ENCODE assay signal across 13 cellular contexts in genomic region chr7:77811895-77812685, GRCh38. TPM values are rescaled to one million over a fixed set of nuclear protein-coding genes. Genes with fewer than 3 reads are reported as not detected.
A peak's percentile ranks its signal among the peaks of the same experiment; 100 is the strongest.
DNase-seq lines count a peak whose midpoint lies in the region; ATAC-seq, FAIRE-seq and TF ChIP-seq lines count a peak whose summit lies in the region.
"Had no signal": no experiment of that assay in that cellular context is flagged by ENCODE, and none has a peak within 500 bp of the region (broad histone marks: within the 10 kb centered on the region; RNA-seq: fewer than 3 reads in every experiment).

No MANE protein-coding gene starts in this region.

- no peaks in the 10 kb centered on the region for H3K27me3 Mint-ChIP-seq in naive thymus-derived CD4-positive, alpha-beta T cell
- peaks cover 2% of the 10 kb centered on the region for H3K27me3 Mint-ChIP-seq in glutamatergic neuron (ENCODE audit: unreplicated experiment)

- intact Hi-C loops in naive thymus-derived CD4-positive, alpha-beta T cell (cut with micrococcal nuclease), result no loop called here

- in situ Hi-C loops in HAP-1 (cut with MboI; ENCODE audit: low sequenced_read_pairs), result no loop called here

- TF ChIP-seq CTCF in RWPE2 (IDR thresholded peaks at IDR 0.05; ENCODE audit: poor library complexity, severe bottlenecking), result no peak
- no peak for TF ChIP-seq CTCF in retinal pigment epithelial cell (conservative IDR thresholded peaks at IDR 0.05; ENCODE audit: low read depth, low read length)
- no peak for TF ChIP-seq CTCF in glutamatergic neuron (IDR thresholded peaks at IDR 0.05; ENCODE audit: partially characterized antibody, unreplicated experiment)

- DNase-seq in GM12891 (ENCODE audit: insufficient read length, low spot score) (no peak), RWPE2 (ENCODE audit: low spot score) (no peak), epithelial cell of prostate (ENCODE audit: low read depth, low spot score) (no peak), retinal pigment epithelial cell (ENCODE audit: low read depth) (peak; percentile 73), HAP-1 (ENCODE audit: low spot score in 2 of 2) (no peak), glutamatergic neuron (no peak), GM19240 (ENCODE audit: insufficient read length, low spot score) (no peak)
- no peak for DNase-seq in naive thymus-derived CD4-positive, alpha-beta T cell
- DNase-seq: DND-41, H9, NCI-H524 had no signal

- H3K4me1 Mint-ChIP-seq in naive thymus-derived CD4-positive, alpha-beta T cell, result peaks cover 24 to 54% (median 43%) of the 10 kb centered on the region in 7 donors
- peaks cover 2% of the 10 kb centered on the region for H3K4me1 Mint-ChIP-seq in glutamatergic neuron (ENCODE audit: low read depth, unreplicated experiment)
- H3K4me1 Mint-ChIP-seq: H9 had no signal

- peak; percentile 45 for FAIRE-seq in GM12891 (lab: Jason Lieb, UNC)

- H3K36me3 Mint-ChIP-seq in naive thymus-derived CD4-positive, alpha-beta T cell, result peaks cover 11 to 55% (median 31%) of the 10 kb centered on the region in 5 donors
- peaks cover 16% of the 10 kb centered on the region for H3K36me3 Mint-ChIP-seq in glutamatergic neuron (ENCODE audit: unreplicated experiment)

- H3K4me1 ChIP-seq in RWPE2 (ENCODE audit: insufficient read depth, poor library complexity, severe bottlenecking) (peaks cover 13% of the 10 kb centered on the region), HAP-1 (peaks cover 4% of the 10 kb centered on the region; the same call in 1 of the 2 replicates)
- H3K4me1 ChIP-seq in naive thymus-derived CD4-positive, alpha-beta T cell (ENCODE audit: control insufficient read depth in 2 of 2, insufficient read depth in 2 of 2, low read length in 2 of 2), result peaks cover 0 to 5% of the 10 kb centered on the region in 2 donors
- H3K4me1 ChIP-seq: gastroesophageal sphincter had no signal

- H3K27ac ChIP-seq in RWPE2 (ENCODE audit: poor library complexity, severe bottlenecking) (peak overlapping the region; percentile 40), epithelial cell of prostate (peak overlapping the region; percentile 41)
- no peak overlapping the region for H3K27ac ChIP-seq in naive thymus-derived CD4-positive, alpha-beta T cell (ENCODE audit: low read depth, low read length)
- H3K27ac ChIP-seq: gastroesophageal sphincter had no signal

- H3K4me3 Mint-ChIP-seq in naive thymus-derived CD4-positive, alpha-beta T cell, result no peak overlapping the region
- no peak overlapping the region for H3K4me3 Mint-ChIP-seq in glutamatergic neuron (ENCODE audit: unreplicated experiment)
- H3K4me3 Mint-ChIP-seq: H9; T-helper 1 cell treated with Interleukin-12 subunit alpha and Interleukin-12 subunit beta and Interleukin-4 antibody, amounts not matched to agents 30 μg/mL and 1 μg/mL, for 36 hours had no signal

- H3K4me3 ChIP-seq in RWPE2 (ENCODE audit: severe bottlenecking) (no peak overlapping the region), retinal pigment epithelial cell (ENCODE audit: low read length) (no peak overlapping the region), HAP-1 (no peak overlapping the region)
- H3K4me3 ChIP-seq in naive thymus-derived CD4-positive, alpha-beta T cell (ENCODE audit: low read length), result no peak overlapping the region
- H3K4me3 ChIP-seq: gastroesophageal sphincter had no signal

- H3K9me3 ChIP-seq in RWPE2 (ENCODE audit: severe bottlenecking), result peaks cover 3% of the 10 kb centered on the region
- peaks cover 0 to 7% (median 4%) of the 10 kb centered on the region in 3 experiments for H3K9me3 ChIP-seq in naive thymus-derived CD4-positive, alpha-beta T cell (ENCODE audit: control insufficient read depth in 2 of 3, low read length in 3 of 3)
- H3K9me3 ChIP-seq in HAP-1, result no peaks in the 10 kb centered on the region

- no peak for TF ChIP-seq POLR2A in GM12891 (IDR thresholded peaks at IDR 0.05; ENCODE audit: low read depth, low read length)

- H3K36me3 ChIP-seq in RWPE2 (ENCODE audit: low read depth) (peaks cover 7% of the 10 kb centered on the region; the same call in 1 of the 2 replicates), HAP-1 (replicated peaks) (no peaks in the 10 kb centered on the region)
- H3K36me3 ChIP-seq in naive thymus-derived CD4-positive, alpha-beta T cell (ENCODE audit: control insufficient read depth in 2 of 3, insufficient read depth in 3 of 3, low read length in 3 of 3), result peaks cover 0 to 5% (median 0%) of the 10 kb centered on the region in 3 experiments

- POLR2A ChIA-PET in naive thymus-derived CD4-positive, alpha-beta T cell (lab: Charles Lee), result interaction anchor here (0.7 to 1.4 kb wide), 2 partner anchors 14 to 22 kb away, joined by 4 read pairs; no protein-coding TSS in a partner anchor

- CTCF ChIA-PET in naive thymus-derived CD4-positive, alpha-beta T cell (lab: Charles Lee), result no interaction called here

- H3K27me3 ChIP-seq in RWPE2 (ENCODE audit: insufficient read depth, poor library complexity, severe bottlenecking) (no peaks in the 10 kb centered on the region), HAP-1 (ENCODE audit: low read depth) (no peaks in the 10 kb centered on the region)
- H3K27me3 ChIP-seq in naive thymus-derived CD4-positive, alpha-beta T cell (ENCODE audit: control insufficient read depth in 2 of 2, insufficient read depth in 2 of 2, low read length in 2 of 2), result no peaks in the 10 kb centered on the region
- H3K27me3 ChIP-seq: gastroesophageal sphincter had no signal

- peak overlapping the region in 1 of 9 donors; percentile 15 for H3K27ac Mint-ChIP-seq in naive thymus-derived CD4-positive, alpha-beta T cell
- H3K27ac Mint-ChIP-seq in glutamatergic neuron (ENCODE audit: unreplicated experiment), result no peak overlapping the region
- H3K27ac Mint-ChIP-seq: H9; T-helper 1 cell treated with Interleukin-12 subunit alpha and Interleukin-12 subunit beta and Interleukin-4 antibody, amounts not matched to agents 30 μg/mL and 1 μg/mL, for 36 hours had no signal

- peaks cover 5 to 32% (median 14%) of the 10 kb centered on the region in 11 donors for H3K9me3 Mint-ChIP-seq in naive thymus-derived CD4-positive, alpha-beta T cell
- no peaks in the 10 kb centered on the region for H3K9me3 Mint-ChIP-seq in glutamatergic neuron (ENCODE audit: unreplicated experiment)

- peak; percentile 78 for ATAC-seq in RWPE2 (ENCODE audit: low read depth)
- no peak for ATAC-seq in naive thymus-derived CD4-positive, alpha-beta T cell
- ATAC-seq: gastroesophageal sphincter had no signal

TF ChIP-seq in GM12891, 5 proteins besides CTCF, POLR2A, EP300 and RAD21:
- TF ChIP-seq TAF1 (IDR thresholded peaks at IDR 0.05; ENCODE audit: low read depth, low read length) (no peak), POLR2AphosphoS5 (IDR thresholded peaks at IDR 0.05; ENCODE audit: low read depth, low read length) (no peak), POU2F2 (IDR thresholded peaks at IDR 0.05; ENCODE audit: low read depth, low read length) (no peak), SPI1 (IDR thresholded peaks at IDR 0.05; ENCODE audit: low read depth, low read length) (no peak), PAX5 (IDR thresholded peaks at IDR 0.05; ENCODE audit: insufficient read depth, low read length, severe bottlenecking) (no peak)

RNA-seq across cellular contexts. Expression of gene PHTF2, which starts 13.5 kb away (rescaled TPM):
- 10.7 TPM for polyA plus RNA-seq in GM12891 (2012; ENCODE audit: low read depth, missing spikeins)
- 10 to 100 TPM; 17.6 to 42.1 (median 22.4) TPM for total RNA-seq in naive thymus-derived CD4-positive, alpha-beta T cell
- 1 to 10 TPM; 5.9 to 8.3 TPM for polyA plus RNA-seq in naive thymus-derived CD4-positive, alpha-beta T cell
- total RNA-seq in glutamatergic neuron (ENCODE audit: unreplicated experiment), result 15.1 TPM

RNA-seq across cellular contexts. Expression of gene TMEM60, which starts 13.9 kb away (rescaled TPM):
- polyA plus RNA-seq in GM12891 (2012; ENCODE audit: low read depth, missing spikeins), result 18.2 TPM
- total RNA-seq in naive thymus-derived CD4-positive, alpha-beta T cell, result 10 to 100 TPM in 3 of 5 experiments, 1 to 10 TPM in 2; 3.7 to 16.9 (median 12.0) TPM
- polyA plus RNA-seq in naive thymus-derived CD4-positive, alpha-beta T cell, result 10 to 100 TPM in 1 of 2 donors, 1 to 10 TPM in 1; 9.7 to 22.8 TPM
- total RNA-seq in glutamatergic neuron (ENCODE audit: unreplicated experiment), result 18.9 TPM
